Comparison of ENCODE assay signal across 8 cellular contexts in the genomic region with DNA sequence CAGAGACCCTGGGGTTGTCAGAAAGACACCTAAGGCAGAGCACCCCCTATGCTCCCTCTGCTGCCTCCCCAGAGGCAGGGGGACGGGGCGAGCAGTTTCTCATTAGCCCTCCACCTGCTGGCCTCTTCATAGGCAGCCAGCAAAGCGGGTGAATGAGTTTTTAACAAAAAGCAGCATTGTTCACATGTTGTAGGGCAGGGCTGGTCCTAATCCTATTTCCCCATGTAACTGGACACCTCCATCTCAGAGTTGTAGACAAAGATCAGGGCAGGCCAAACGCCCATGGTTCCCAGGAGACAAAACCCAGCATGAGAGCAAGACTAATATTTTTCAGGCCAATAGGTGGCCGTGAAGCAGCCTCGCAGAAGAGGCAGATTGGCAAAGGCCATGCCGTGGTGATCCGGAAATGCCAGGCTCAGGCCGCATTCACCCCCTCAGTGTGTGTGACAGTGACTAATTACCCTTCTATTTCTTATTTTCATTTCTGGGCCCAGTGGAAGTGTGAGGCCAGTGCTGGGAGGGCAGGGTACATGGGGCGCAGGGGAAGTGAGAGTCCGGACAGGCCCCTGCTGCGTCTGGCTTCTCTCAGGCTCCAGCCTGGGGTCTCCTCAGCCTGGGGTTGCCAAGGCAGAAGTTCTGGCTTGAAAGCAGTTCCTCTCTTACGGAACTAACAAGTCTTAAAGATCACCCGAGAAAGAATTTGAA.
A peak's percentile ranks its signal among the peaks of the same experiment; 100 is the strongest.
DNase-seq lines count a peak whose midpoint lies in the region; ATAC-seq and TF ChIP-seq lines count a peak whose summit lies in the region.

No MANE protein-coding gene starts in this region.

- H3K9me3 ChIP-seq in left lung (no peaks in the 10 kb centered on the region), thoracic aorta (no peaks in the 10 kb centered on the region)

- H3K27me3 ChIP-seq in left lung (no peaks in the 10 kb centered on the region), thoracic aorta (replicated peaks; ENCODE audit: insufficient read depth) (no peaks in the 10 kb centered on the region)

- no peaks in the 10 kb centered on the region for H3K27me3 Mint-ChIP-seq in activated T-cell treated with anti-CD3 and anti-CD28 coated beads, Interleukin-2, amount 50 U/mL, for 24 hours
- no peaks in the 10 kb centered on the region for H3K27me3 Mint-ChIP-seq in chondrocyte (ENCODE audit: low read depth)

- peak overlapping the region; percentile 32 for H3K4me3 Mint-ChIP-seq in activated T-cell treated with anti-CD3 and anti-CD28 coated beads, Interleukin-2, amount 50 U/mL, for 24 hours
- H3K4me3 Mint-ChIP-seq in chondrocyte (ENCODE audit: unreplicated experiment): peak overlapping the region; percentile 75

- H3K4me3 ChIP-seq in left lung (no peak overlapping the region), thoracic aorta (peak overlapping the region; percentile 67)

- TF ChIP-seq CTCF in chondrocyte (IDR thresholded peaks at IDR 0.05) (peak; percentile 77), left lung (IDR thresholded peaks at IDR 0.05) (no peak), thoracic aorta (IDR thresholded peaks at IDR 0.05) (peak; percentile 7)

- peak; percentile 67 for ATAC-seq in HG02970 (IDR thresholded peaks at IDR 0.05; ENCODE audit: low FRiP score, unreplicated experiment)
- peak; percentile 60 for ATAC-seq in left lung
- peak; percentile 81 for ATAC-seq in thoracic aorta (ENCODE audit: insufficient number of reproducible peaks, low FRiP score, low read depth)
- ATAC-seq in GM21360 (IDR thresholded peaks at IDR 0.05; ENCODE audit: unreplicated experiment): no peak

- H3K27ac ChIP-seq in left lung (peak overlapping the region; percentile 34 to 67), thoracic aorta (peak overlapping the region; percentile 80 to 87)

- no peaks in the 10 kb centered on the region for H3K36me3 Mint-ChIP-seq in activated T-cell treated with anti-CD3 and anti-CD28 coated beads, Interleukin-2, amount 50 U/mL, for 24 hours (ENCODE audit: low read depth)
- H3K36me3 Mint-ChIP-seq in chondrocyte (ENCODE audit: low read depth): peaks cover 7% of the 10 kb centered on the region

- H3K36me3 ChIP-seq in left lung: no peaks in the 10 kb centered on the region
- no peaks in the 10 kb centered on the region for H3K36me3 ChIP-seq in thoracic aorta

- peak overlapping the region; percentile 34 for H3K27ac Mint-ChIP-seq in activated T-cell treated with anti-CD3 and anti-CD28 coated beads, Interleukin-2, amount 50 U/mL, for 24 hours
- H3K27ac Mint-ChIP-seq in chondrocyte (ENCODE audit: unreplicated experiment): peak overlapping the region; percentile 98

- H3K4me1 ChIP-seq in left lung: peaks cover 3 to 7% of the 10 kb centered on the region in 2 donors
- H3K4me1 ChIP-seq in thoracic aorta (ENCODE audit: control insufficient read depth in 1 of 2, low read depth in 2 of 2): peaks cover 7 to 24% of the 10 kb centered on the region in 2 donors

- H3K9me3 Mint-ChIP-seq in activated T-cell treated with anti-CD3 and anti-CD28 coated beads, Interleukin-2, amount 50 U/mL, for 24 hours: no peaks in the 10 kb centered on the region
- H3K9me3 Mint-ChIP-seq in chondrocyte (ENCODE audit: low read depth): no peaks in the 10 kb centered on the region

- peaks cover 9% of the 10 kb centered on the region for H3K4me1 Mint-ChIP-seq in activated T-cell treated with anti-CD3 and anti-CD28 coated beads, Interleukin-2, amount 50 U/mL, for 24 hours (ENCODE audit: low read depth)
- H3K4me1 Mint-ChIP-seq in chondrocyte (ENCODE audit: low read depth): peaks cover 29% of the 10 kb centered on the region

- DNase-seq in activated T-cell treated with anti-CD3 and anti-CD28 coated beads, Interleukin-2, amount 50 U/mL, for 24 hours: no peak
- DNase-seq in activated T-cell treated with anti-CD3 and anti-CD28 coated beads, Interleukin-2, amount 50 U/mL, for 48 hours: no peak
- DNase-seq in NCI-H748 (lab: John Stamatoyannopoulos, UW; ENCODE audit: unreplicated experiment) (peak; percentile 78), chondrocyte (ENCODE audit: low spot score) (no peak), left lung (no peak), thoracic aorta (ENCODE audit: low spot score) (no peak)

- intact Hi-C loops in left lung (cut with DNase I): no loop called here

Comparison
In these comparisons a context has a peak if more than half of its experiments do, and no peak if none do; other contexts are left out.
1. CTCF ChIP-seq: peak in chondrocyte (single experiment) and thoracic aorta (single experiment); none in left lung (0 of 2).